ENCODE assay signal across 18 cellular contexts in the genomic region with DNA sequence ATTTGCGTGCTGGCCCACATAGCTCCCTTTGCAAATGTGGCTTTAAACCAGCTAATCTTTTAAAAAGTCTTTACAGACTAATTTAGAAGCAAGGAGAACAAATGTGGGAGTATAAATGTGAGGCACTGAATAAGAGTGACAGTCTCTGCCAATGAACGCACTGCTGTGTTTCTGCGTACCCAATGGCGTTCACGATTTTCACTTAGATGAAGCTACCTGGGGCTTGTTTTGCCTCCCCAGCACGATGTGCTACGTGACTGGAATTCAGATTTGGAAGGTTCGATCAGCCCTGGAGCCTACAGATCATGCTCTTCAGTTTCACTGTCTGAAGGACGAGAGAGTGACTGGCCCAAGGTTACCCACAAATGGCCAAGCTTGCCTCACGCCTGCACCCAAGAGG.
"Had no signal": no experiment of that assay in that cellular context is flagged by ENCODE, and none has a peak within 500 bp of the region (broad histone marks: within the 10 kb centered on the region; RNA-seq: fewer than 3 reads in every experiment).

No MANE protein-coding gene starts in this region.

- H3K4me3 Mint-ChIP-seq: central memory CD8-positive, alpha-beta T cell; effector memory CD8-positive, alpha-beta T cell; naive thymus-derived CD8-positive, alpha-beta T cell had no signal

- H3K27me3 ChIP-seq: right atrium auricular region, sigmoid colon had no signal

- H3K27ac ChIP-seq: epithelial cell of prostate, esophagus squamous epithelium, gastroesophageal sphincter, neutrophil, right atrium auricular region, sigmoid colon, skin epidermis, thoracic aorta, transverse colon had no signal

- DNase-seq: effector memory CD8-positive, alpha-beta T cell; esophagus squamous epithelium; foreskin fibroblast; glutamatergic neuron; kidney glomerular epithelial cell; mucosa of descending colon; naive thymus-derived CD8-positive, alpha-beta T cell; sigmoid colon; stimulated activated CD4-positive, alpha-beta T cell treated with anti-CD3 and anti-CD28 coated beads, Interleukin-12 subunit alpha, Interleukin-12 subunit beta, amount 100 ng/mL, for 4 hours; stimulated activated naive CD4-positive, alpha-beta T cell treated with Interleukin-2 at 50 U/mL for 16 hours; transverse colon had no signal

- H3K27ac Mint-ChIP-seq: effector memory CD8-positive, alpha-beta T cell; naive thymus-derived CD8-positive, alpha-beta T cell had no signal

- H3K9me3 ChIP-seq: esophagus squamous epithelium, gastroesophageal sphincter, mucosa of descending colon, neutrophil, right atrium auricular region, sigmoid colon, thoracic aorta, transverse colon had no signal

- H3K36me3 Mint-ChIP-seq: naive thymus-derived CD8-positive, alpha-beta T cell had no signal

- H3K36me3 ChIP-seq: esophagus squamous epithelium, gastroesophageal sphincter, neutrophil, right atrium auricular region, sigmoid colon, thoracic aorta, transverse colon had no signal

- ATAC-seq: effector memory CD8-positive, alpha-beta T cell; gastroesophageal sphincter; mucosa of descending colon; naive thymus-derived CD8-positive, alpha-beta T cell had no signal

- H3K4me1 ChIP-seq: esophagus squamous epithelium, right atrium auricular region had no signal

- H3K4me1 Mint-ChIP-seq: central memory CD8-positive, alpha-beta T cell; naive thymus-derived CD8-positive, alpha-beta T cell had no signal

- H3K9me3 Mint-ChIP-seq: central memory CD8-positive, alpha-beta T cell; effector memory CD8-positive, alpha-beta T cell had no signal

- H3K4me3 ChIP-seq: esophagus squamous epithelium, gastroesophageal sphincter, mucosa of descending colon, right atrium auricular region, sigmoid colon, skin epidermis, thoracic aorta, transverse colon had no signal
